Comparison of ENCODE assay signal across 24 cellular contexts in the genomic region with DNA sequence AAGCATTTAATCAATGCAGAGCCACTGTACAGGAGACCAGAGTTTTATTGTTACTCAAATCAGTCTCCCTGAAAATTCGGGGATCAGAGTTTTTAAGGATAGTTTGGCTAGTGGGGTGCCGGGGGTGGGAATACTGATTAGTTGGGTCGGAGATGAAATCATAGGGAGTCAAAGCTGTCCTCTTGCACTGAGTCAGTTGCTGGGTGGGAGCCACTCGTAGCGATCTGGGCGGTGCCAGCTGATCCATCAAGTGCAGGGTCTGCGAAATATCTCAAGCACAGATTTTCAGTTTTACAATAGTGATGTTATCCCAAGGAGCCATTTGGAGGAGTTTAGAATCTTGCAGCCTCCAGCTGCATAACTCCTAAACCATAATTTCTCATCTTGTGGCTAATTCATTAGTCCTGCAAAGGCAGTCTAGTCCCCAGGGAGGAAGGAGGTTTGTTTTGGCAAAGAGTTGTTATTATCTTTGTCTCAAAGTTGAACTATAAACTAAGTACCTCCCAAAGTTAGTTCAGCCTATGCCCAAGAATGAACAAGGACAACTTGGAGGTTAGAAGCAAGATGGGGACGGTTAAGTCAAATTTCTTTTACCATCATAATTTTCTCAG.
DNase-seq lines count a peak whose midpoint lies in the region; ATAC-seq, FAIRE-seq and TF ChIP-seq lines count a peak whose summit lies in the region.
"Had no signal": no experiment of that assay in that cellular context is flagged by ENCODE, and none has a peak within 500 bp of the region (broad histone marks: within the 10 kb centered on the region; RNA-seq: fewer than 3 reads in every experiment).

No MANE protein-coding gene starts in this region.

- H3K9me3 ChIP-seq in BLaER1: no peaks in the 10 kb centered on the region; the same call in 1 of the 2 replicates
- no peaks in the 10 kb centered on the region for H3K9me3 ChIP-seq in Loucy (ENCODE audit: insufficient read depth, low read depth, low read length)
- H3K9me3 ChIP-seq in kidney (ENCODE audit: control insufficient read depth in 1 of 2, low read length in 2 of 2): no peaks in the 10 kb centered on the region
- H3K9me3 ChIP-seq: esophagus muscularis mucosa, mucosa of descending colon, testis, vagina had no signal

- H3K36me3 ChIP-seq in BLaER1 (peaks cover 5% of the 10 kb centered on the region; the same call in 1 of the 2 replicates), Loucy (ENCODE audit: insufficient read depth, low read length) (no peaks in the 10 kb centered on the region), kidney (ENCODE audit: control insufficient read depth in 1 of 2, insufficient read depth in 2 of 2, low read length in 2 of 2) (no peaks in the 10 kb centered on the region)
- H3K36me3 ChIP-seq: esophagus muscularis mucosa, neural progenitor cell, vagina had no signal

- H3K4me2 ChIP-seq in BLaER1: peak overlapping the region; percentile 85
- peak overlapping the region; percentile 9 for H3K4me2 ChIP-seq in Loucy (ENCODE audit: low read depth, low read length, poor library complexity, severe bottlenecking)
- H3K4me2 ChIP-seq: neural progenitor cell had no signal

- no peaks in the 10 kb centered on the region for H3K27me3 ChIP-seq in BLaER1
- H3K27me3 ChIP-seq in Loucy (ENCODE audit: insufficient read depth, low read length, poor library complexity, severe bottlenecking): no peaks in the 10 kb centered on the region
- H3K27me3 ChIP-seq: esophagus muscularis mucosa, neural progenitor cell, testis, vagina had no signal

- H3K9me2 ChIP-seq in Loucy (replicated peaks; ENCODE audit: low read depth, low read length): no peaks in the 10 kb centered on the region

- no peaks in the 10 kb centered on the region for H3K79me2 ChIP-seq in Loucy (ENCODE audit: insufficient read depth, low read length)

- H3K9ac ChIP-seq in BLaER1: no peak overlapping the region
- H3K9ac ChIP-seq in Loucy (ENCODE audit: low read depth, low read length, poor library complexity, severe bottlenecking): no peak overlapping the region
- no peak overlapping the region for H3K9ac ChIP-seq in kidney (ENCODE audit: low read length in 2 of 2)
- H3K9ac ChIP-seq: neural progenitor cell had no signal

- FAIRE-seq in endometrium (lab: Jason Lieb, UNC): peak; percentile 96
- peak; percentile 45 for FAIRE-seq in kidney (lab: Jason Lieb, UNC)
- FAIRE-seq: small intestine had no signal

- H3K4me1 ChIP-seq in BLaER1 (peaks cover 80% of the 10 kb centered on the region), Loucy (ENCODE audit: insufficient read depth, low read length, poor library complexity, severe bottlenecking) (peaks cover 39% of the 10 kb centered on the region), kidney (ENCODE audit: control insufficient read depth in 1 of 2, insufficient read depth in 1 of 2, low read depth in 1 of 2, low read length in 2 of 2) (no peaks in the 10 kb centered on the region)
- H3K4me1 ChIP-seq: testis, vagina had no signal

- ATAC-seq in GM21360 (IDR thresholded peaks at IDR 0.05; ENCODE audit: unreplicated experiment) (no peak), HG03175 (IDR thresholded peaks at IDR 0.05; ENCODE audit: unreplicated experiment) (no peak)
- ATAC-seq: activated T-cell treated with anti-CD3 and anti-CD28 coated beads, Interleukin-2, amount 50 U/mL, for 72 hours; HCT116; mucosa of descending colon; PC-3; stimulated activated naive B cell treated with anti-CD40 and anti-IgM and Interleukin-4, amounts not matched to agents 10 μg/mL and 1 μg/mL and 100 μg/mL, for 72 hours had no signal

- DNase-seq in kidney: no peak
- DNase-seq in OCI-M1 (lab: John Stamatoyannopoulos, UW): no peak
- no peak for DNase-seq in erythroblast (lab: John Stamatoyannopoulos, UW)
- DNase-seq: activated T-cell treated with anti-CD3 and anti-CD28 coated beads, Interleukin-2, amount 50 U/mL, for 72 hours; aorta; effector memory CD4-positive, alpha-beta T cell; KG1; mucosa of descending colon; NCI-H1694; NCI-H226; PC-3; SIG-M5; small intestine; stimulated activated naive B cell treated with anti-CD40 and anti-IgM and Interleukin-4, amounts not matched to agents 10 μg/mL and 1 μg/mL and 100 μg/mL, for 72 hours; testis had no signal

- H4K20me1 ChIP-seq in BLaER1: no peaks in the 10 kb centered on the region
- H4K20me1 ChIP-seq in Loucy (ENCODE audit: insufficient read depth, low read length, poor library complexity, severe bottlenecking): no peaks in the 10 kb centered on the region

- TF ChIP-seq CTCF in Loucy (conservative IDR thresholded peaks at IDR 0.05; ENCODE audit: low read length) (no peak), kidney (IDR thresholded peaks at IDR 0.05; ENCODE audit: borderline replicate concordance, extremely low read depth, insufficient read depth) (no peak)

- no peak overlapping the region for H3K4me3 ChIP-seq in BLaER1
- H3K4me3 ChIP-seq in Loucy (ENCODE audit: low read length, poor library complexity, severe bottlenecking): no peak overlapping the region
- no peak overlapping the region for H3K4me3 ChIP-seq in kidney (ENCODE audit: low read length in 2 of 2)
- H3K4me3 ChIP-seq: esophagus muscularis mucosa, mucosa of descending colon, neural progenitor cell, testis, vagina had no signal

- no peak for TF ChIP-seq POLR2A in erythroblast (IDR thresholded peaks at IDR 0.05; ENCODE audit: low read length)

- no peak overlapping the region for H2AFZ ChIP-seq in Loucy (ENCODE audit: low read length)
- H2AFZ ChIP-seq: neural progenitor cell had no signal

- H3F3A ChIP-seq in Loucy (ENCODE audit: low read depth): no peaks in the 10 kb centered on the region

- peak overlapping the region; percentile 80 for H3K27ac ChIP-seq in BLaER1
- no peak overlapping the region for H3K27ac ChIP-seq in kidney (ENCODE audit: low read depth in 2 of 2, low read length in 2 of 2)
- H3K27ac ChIP-seq: esophagus muscularis mucosa, neural progenitor cell, testis, vagina had no signal

- intact Hi-C loops in kidney (cut with DNase I): no loop called here
